ENCODE assay signal across 31 cellular contexts in genomic region chr12:113842699-113843098, GRCh38.
"Had no signal": no experiment of that assay in that cellular context is flagged by ENCODE, and none has a peak within 500 bp of the region (broad histone marks: within the 10 kb centered on the region; RNA-seq: fewer than 3 reads in every experiment).

No MANE protein-coding gene starts in this region.

- H3K4me1 Mint-ChIP-seq: activated B cell treated with CpG ODN at 0.5 μM for 24 hours; activated CD8-positive, alpha-beta memory T cell treated with anti-CD3 and anti-CD28 coated beads, Interleukin-2, amount 10 ng/mL, durations not matched to agents 7 days and 5 days had no signal

- H3K9me3 ChIP-seq: SJCRH30 had no signal

- H3K36me3 ChIP-seq: SJCRH30 had no signal

- H3K4me3 ChIP-seq: SJCRH30, SK-N-MC had no signal

- H3K9me3 Mint-ChIP-seq: activated B cell treated with CpG ODN at 0.5 μM for 24 hours; activated CD4-positive, alpha-beta memory T cell treated with anti-CD3 and anti-CD28 coated beads for 36 hours; activated naive CD8-positive, alpha-beta T cell treated with anti-CD3 and anti-CD28 coated beads, Interleukin-2, amount 50 U/mL, for 24 hours; activated T-helper 2 cell treated with anti-CD3 and anti-CD28 coated beads, Interferon-gamma antibody, Interleukin-2, Interleukin-4, amounts not matched to agents 10 μg/mL and 5 μg/mL and 100 μg/mL, durations not matched to agents 14 hours and 24 hours and 36 hours; brain had no signal

- ATAC-seq: activated CD8-positive, alpha-beta memory T cell treated with anti-CD3 and anti-CD28 coated beads, Interleukin-2, amount 10 ng/mL, durations not matched to agents 7 days and 5 days; activated naive CD8-positive, alpha-beta T cell treated with anti-CD3 and anti-CD28 coated beads, Interleukin-2, amount 50 U/mL, for 24 hours; Panc1 had no signal

- H3K27ac Mint-ChIP-seq: activated B cell treated with CpG ODN at 0.5 μM for 24 hours; activated CD4-positive, alpha-beta memory T cell treated with anti-CD3 and anti-CD28 coated beads for 36 hours; activated CD8-positive, alpha-beta memory T cell treated with anti-CD3 and anti-CD28 coated beads, Interleukin-2, amount 10 ng/mL, durations not matched to agents 7 days and 5 days; activated naive CD8-positive, alpha-beta T cell; activated naive CD8-positive, alpha-beta T cell treated with anti-CD3 and anti-CD28 coated beads, Interleukin-2, amount 50 U/mL, for 24 hours; activated T-helper 2 cell treated with anti-CD3 and anti-CD28 coated beads, Interferon-gamma antibody, Interleukin-2, Interleukin-4, amounts not matched to agents 10 μg/mL and 5 μg/mL and 100 μg/mL, durations not matched to agents 14 hours and 24 hours and 36 hours; brain had no signal

- H3K4me3 Mint-ChIP-seq: activated B cell treated with CpG ODN at 0.5 μM for 24 hours; activated CD4-positive, alpha-beta memory T cell treated with anti-CD3 and anti-CD28 coated beads for 36 hours; activated CD8-positive, alpha-beta memory T cell treated with anti-CD3 and anti-CD28 coated beads, Interleukin-2, amount 10 ng/mL, durations not matched to agents 7 days and 5 days; activated naive CD8-positive, alpha-beta T cell; activated naive CD8-positive, alpha-beta T cell treated with anti-CD3 and anti-CD28 coated beads, Interleukin-2, amount 50 U/mL, for 24 hours; brain had no signal

- H3K27ac ChIP-seq: SJCRH30, SK-N-MC, VCaP had no signal

- H3K36me3 Mint-ChIP-seq: activated CD8-positive, alpha-beta memory T cell treated with anti-CD3 and anti-CD28 coated beads, Interleukin-2, amount 10 ng/mL, durations not matched to agents 7 days and 5 days had no signal

- DNase-seq: activated B cell treated with CpG ODN at 0.5 μM for 24 hours; activated CD4-positive, alpha-beta memory T cell treated with anti-CD3 and anti-CD28 coated beads for 36 hours; activated CD4-positive, alpha-beta T cell treated with anti-CD3 and anti-CD28 coated beads for 4 hours; activated CD4-positive, alpha-beta T cell treated with anti-CD3 and anti-CD28 coated beads, Interleukin-2, amount 50 U/mL, for 1 hour; activated CD4-positive, CD25-positive, alpha-beta regulatory T cell treated with anti-CD3 and anti-CD28 coated beads, Interleukin-2, amount 50 U/mL, for 72 hours; activated CD8-positive, alpha-beta memory T cell treated with anti-CD3 and anti-CD28 coated beads for 24 hours; activated CD8-positive, alpha-beta memory T cell treated with anti-CD3 and anti-CD28 coated beads, Interleukin-2, amount 10 ng/mL, durations not matched to agents 7 days and 5 days; activated CD8-positive, alpha-beta memory T cell treated with anti-CD3 and anti-CD28 coated beads, Interleukin-2, amount 50 U/mL, for 48 hours; activated gamma-delta T cell; activated naive CD4-positive, alpha-beta T cell treated with Interleukin-2 at 50 U/mL for 16 hours; activated naive CD8-positive, alpha-beta T cell treated with anti-CD3 and anti-CD28 coated beads, Interleukin-2, amount 50 U/mL, for 24 hours; anterior cingulate cortex; caudate nucleus; Kasumi-1; KG1; MM.1S; MV-4-11; NCI-H1092; NCI-H1436 treated with DMSO at 0.1 percent for 48 hours; NCI-H1694 treated with DMSO at 0.1 percent for 48 hours; NCI-H2029; NCI-H345; NCI-H524 treated with DMSO at 0.1 percent for 48 hours; SHP77; SJCRH30 had no signal

- H3K27me3 ChIP-seq: SJCRH30 had no signal

- H3K27me3 Mint-ChIP-seq: activated B cell treated with CpG ODN at 0.5 μM for 24 hours; activated CD4-positive, alpha-beta memory T cell treated with anti-CD3 and anti-CD28 coated beads for 36 hours; activated CD8-positive, alpha-beta memory T cell treated with anti-CD3 and anti-CD28 coated beads, Interleukin-2, amount 10 ng/mL, durations not matched to agents 7 days and 5 days; activated naive CD8-positive, alpha-beta T cell; activated naive CD8-positive, alpha-beta T cell treated with anti-CD3 and anti-CD28 coated beads, Interleukin-2, amount 50 U/mL, for 24 hours; brain had no signal
